In genomic region chr9:112861638-112862555, GRCh38 we compare ENCODE assay signal across 16 cellular contexts. TPM values are rescaled to one million over a fixed set of nuclear protein-coding genes. Genes with fewer than 3 reads are reported as not detected.
DNase-seq lines count a peak whose midpoint lies in the region; ATAC-seq and TF ChIP-seq lines count a peak whose summit lies in the region.
"Had no signal": no experiment of that assay in that cellular context is flagged by ENCODE, and none has a peak within 500 bp of the region (broad histone marks: within the 10 kb centered on the region; RNA-seq: fewer than 3 reads in every experiment).

No MANE protein-coding gene starts in this region.

- no peaks in the 10 kb centered on the region for H3K4me1 ChIP-seq in adrenal gland (replicated peaks in 1 of 2)
- H3K4me1 ChIP-seq in right atrium auricular region: peaks cover 0 to 14% of the 10 kb centered on the region in 2 donors

- no peaks in the 10 kb centered on the region for H3K9me3 ChIP-seq in adrenal gland (replicated peaks in 1 of 3)
- no peaks in the 10 kb centered on the region for H3K9me3 ChIP-seq in right atrium auricular region
- H3K9me3 ChIP-seq: esophagus squamous epithelium, SJCRH30 had no signal

- DNase-seq in Kasumi-1 (lab: John Stamatoyannopoulos, UW) (peak; percentile 48 to 49), adrenal gland (peak in 6 of 7 donors; percentile 28 to 60 (median 40)), right atrium auricular region (ENCODE audit: low spot score) (peak; percentile 68), foreskin melanocyte (no peak), OCI-M1 (lab: John Stamatoyannopoulos, UW) (no peak), left colon (no peak), NCI-H1694 (lab: John Stamatoyannopoulos, UW) (no peak)
- DNase-seq: activated CD4-positive, alpha-beta memory T cell treated with anti-CD3 and anti-CD28 coated beads for 36 hours; DND-41; esophagus squamous epithelium; NCI-H1436 treated with DMSO at 0.1 percent for 48 hours; SJCRH30; stimulated activated naive CD4-positive, alpha-beta T cell had no signal

- no peak overlapping the region for H3K4me3 ChIP-seq in adrenal gland
- no peak overlapping the region for H3K4me3 ChIP-seq in right atrium auricular region
- H3K4me3 ChIP-seq: esophagus squamous epithelium, SJCRH30 had no signal

- WGBS in adrenal gland, 4 donors: 75 to 83% (median 78%) methylated on average over 18 to 19 of the region's 19 CpGs

- no peak for TF ChIP-seq POLR2A in adrenal gland (IDR thresholded peaks at IDR 0.05)

- intact Hi-C loops in adrenal gland (cut with DNase I) (no loop called here), left colon (cut with DNase I, micrococcal nuclease) (no loop called here)

- H3K36me3 ChIP-seq in adrenal gland (replicated peaks in 1 of 2) (no peaks in the 10 kb centered on the region), right atrium auricular region (no peaks in the 10 kb centered on the region)

- H3K27ac ChIP-seq in adrenal gland (peak overlapping the region in 3 of 5 donors; percentile 35 to 75 (median 61)), right atrium auricular region (peak overlapping the region; percentile 57 to 72), temporal lobe (ENCODE audit: low read depth, low read length) (peak overlapping the region; percentile 33)
- H3K27ac ChIP-seq: SJCRH30 had no signal

- TF ChIP-seq CTCF in adrenal gland (IDR thresholded peaks at IDR 0.05) (no peak), right atrium auricular region (IDR thresholded peaks at IDR 0.05) (no peak)

- ATAC-seq in left colon: no peak

- H3K27me3 ChIP-seq in adrenal gland (no peaks in the 10 kb centered on the region), right atrium auricular region (no peaks in the 10 kb centered on the region)
- H3K27me3 ChIP-seq: esophagus squamous epithelium, SJCRH30 had no signal

RNA-seq across cellular contexts. Expression of gene SLC46A2, which starts 28.8 kb away (rescaled TPM):
- total RNA-seq in adrenal gland: under 1 TPM in 2 of 8 donors, not detected in 6; 0.55 to 0.87 TPM
- polyA plus RNA-seq in adrenal gland: under 1 TPM; 0.07 to 0.40 (median 0.09) TPM
- total RNA-seq in right atrium auricular region: under 1 TPM in 1 of 2 donors, not detected in 1; 0.43 TPM
- not detected for total RNA-seq in temporal lobe
- total RNA-seq in left colon: not detected
- total RNA-seq: activated CD4-positive, alpha-beta memory T cell treated with anti-CD3 and anti-CD28 coated beads for 36 hours; activated naive CD4-positive, alpha-beta T cell treated with anti-CD3 and anti-CD28 coated beads, Interleukin-2, amount 50 U/mL, for 72 hours; H4; SJCRH30 had no signal

Comparison
In these comparisons a context has a peak if more than half of its experiments do, and no peak if none do; other contexts are left out.
1. DNase-seq: peak in Kasumi-1 (2 of 2), adrenal gland (6 of 7) and right atrium auricular region (single experiment); none in foreskin melanocyte (single experiment), OCI-M1 (single experiment), left colon (0 of 2) and NCI-H1694 (single experiment).
2. Peak in every context shown above with its lines, with median percentiles within 50 percentile points of each other: H3K27ac ChIP-seq.